In genomic region chr14:73753887-73754880, GRCh38 we compare ENCODE assay signal across 8 cellular contexts. TPM values are rescaled to one million over a fixed set of nuclear protein-coding genes. Genes with fewer than 3 reads are reported as not detected.
A peak's percentile ranks its signal among the peaks of the same experiment; 100 is the strongest.
DNase-seq lines count a peak whose midpoint lies in the region; ATAC-seq, FAIRE-seq and TF ChIP-seq lines count a peak whose summit lies in the region.

No MANE protein-coding gene starts in this region.

- H3K23ac ChIP-seq in IMR-90 (ENCODE audit: low read depth, low read length): peak overlapping the region; percentile 74

- H3K4me3 Mint-ChIP-seq in CD4-positive, alpha-beta memory T cell: peak overlapping the region; percentile 82 to 94 (median 85)
- peak overlapping the region; percentile 84 to 94 for H3K4me3 Mint-ChIP-seq in activated T-cell treated with anti-CD3 and anti-CD28 coated beads, Interleukin-2, amount 50 U/mL, for 72 hours

- peak overlapping the region; percentile 64 for H3K14ac ChIP-seq in IMR-90 (replicated peaks; ENCODE audit: low read depth, low read length)

- H2BK15ac ChIP-seq in IMR-90 (ENCODE audit: low read depth, low read length): no peak overlapping the region; the same call in 2 of the 3 replicates

- no peak for TF ChIP-seq CTCF in IMR-90 (conservative IDR thresholded peaks at IDR 0.05; ENCODE audit: low read depth, low read length)

- H3K27ac ChIP-seq in CD4-positive, alpha-beta memory T cell (ENCODE audit: low read depth, low read length): peak overlapping the region; percentile 98
- peak overlapping the region; percentile 53 for H3K27ac ChIP-seq in IMR-90 (ENCODE audit: insufficient read depth, low read length)
- peak overlapping the region; percentile 86 for H3K27ac ChIP-seq in rectal smooth muscle tissue (ENCODE audit: low read depth, low read length)

- no peaks in the 10 kb centered on the region for H3K27me3 ChIP-seq in CD4-positive, alpha-beta memory T cell (ENCODE audit: insufficient read depth, low read length)
- H3K27me3 ChIP-seq in IMR-90 (ENCODE audit: control insufficient read depth, insufficient read depth, low read length): no peaks in the 10 kb centered on the region
- no peaks in the 10 kb centered on the region for H3K27me3 ChIP-seq in rectal smooth muscle tissue (ENCODE audit: control insufficient read depth, insufficient read depth, low read length)

- no peaks in the 10 kb centered on the region for H3K36me3 ChIP-seq in CD4-positive, alpha-beta memory T cell (ENCODE audit: insufficient read depth, low read length)
- H3K36me3 ChIP-seq in IMR-90 (ENCODE audit: control insufficient read depth, insufficient read depth, low read length) (no peaks in the 10 kb centered on the region; the same call in 1 of the 2 replicates), rectal smooth muscle tissue (ENCODE audit: control insufficient read depth, insufficient read depth, low read length) (no peaks in the 10 kb centered on the region)

- H3K27ac Mint-ChIP-seq in CD4-positive, alpha-beta memory T cell: peak overlapping the region; percentile 92 to 99 (median 98)
- H3K27ac Mint-ChIP-seq in activated T-cell treated with anti-CD3 and anti-CD28 coated beads, Interleukin-2, amount 50 U/mL, for 72 hours: peak overlapping the region; percentile 62

- peaks cover 96% of the 10 kb centered on the region for H4K20me1 ChIP-seq in IMR-90 (ENCODE audit: insufficient read depth, low read length)

- peak overlapping the region; percentile 8; the same call in 1 of the 2 replicates for H3K56ac ChIP-seq in IMR-90 (ENCODE audit: extremely low read depth, insufficient read depth, low read length)

- peak overlapping the region; percentile 53 for H2AFZ ChIP-seq in IMR-90 (replicated peaks; ENCODE audit: low read length, poor library complexity)

- H3K79me1 ChIP-seq in IMR-90 (ENCODE audit: low read depth in 1 of 2, low read length in 2 of 2): peaks cover 25 to 99% of the 10 kb centered on the region in 2 experiments

- H3K4me1 ChIP-seq in CD4-positive, alpha-beta memory T cell (ENCODE audit: insufficient read depth, low read length): peaks cover 93% of the 10 kb centered on the region
- H3K4me1 ChIP-seq in IMR-90 (ENCODE audit: control insufficient read depth, insufficient read depth, low read length): peaks cover 70% of the 10 kb centered on the region
- peaks cover 83% of the 10 kb centered on the region for H3K4me1 ChIP-seq in rectal smooth muscle tissue (ENCODE audit: control insufficient read depth, insufficient read depth, low read length)

- peak in 2 of 5 donors; percentile 35 to 69 for DNase-seq in CD4-positive, alpha-beta memory T cell
- peak; percentile 56 for DNase-seq in GM19239 (ENCODE audit: insufficient read length, low spot score)
- no peak for DNase-seq in IMR-90
- DNase-seq in activated T-cell treated with anti-CD3 and anti-CD28 coated beads, Interleukin-2, amount 50 U/mL, for 72 hours: peak; percentile 75 to 85
- peak; percentile 79 for DNase-seq in germinal center (ENCODE audit: low spot score)
- no peak for DNase-seq in NCI-H345 (lab: John Stamatoyannopoulos, UW)
- DNase-seq in NCI-H2196 (lab: John Stamatoyannopoulos, UW; ENCODE audit: unreplicated experiment): no peak

- ATAC-seq in IMR-90 (ENCODE audit: low read depth): no peak
- peak; percentile 70 to 74 for ATAC-seq in activated T-cell treated with anti-CD3 and anti-CD28 coated beads, Interleukin-2, amount 50 U/mL, for 72 hours (replicated peaks in 1 of 2)

- no peaks in the 10 kb centered on the region for H3K27me3 Mint-ChIP-seq in CD4-positive, alpha-beta memory T cell
- H3K27me3 Mint-ChIP-seq in activated T-cell treated with anti-CD3 and anti-CD28 coated beads, Interleukin-2, amount 50 U/mL, for 72 hours (ENCODE audit: low read depth): no peaks in the 10 kb centered on the region

- H3K36me3 Mint-ChIP-seq in CD4-positive, alpha-beta memory T cell: peaks cover 0 to 18% of the 10 kb centered on the region in 2 donors
- peaks cover 2 to 4% of the 10 kb centered on the region in 2 donors for H3K36me3 Mint-ChIP-seq in activated T-cell treated with anti-CD3 and anti-CD28 coated beads, Interleukin-2, amount 50 U/mL, for 72 hours (ENCODE audit: insufficient read depth in 2 of 2)

- peak; percentile 96 for FAIRE-seq in GM19239 (lab: Jason Lieb, UNC)

- TF ChIP-seq POLR2A in IMR-90 (IDR thresholded peaks at IDR 0.05; ENCODE audit: low read depth, low read length): no peak

- H3K9me3 ChIP-seq in CD4-positive, alpha-beta memory T cell (ENCODE audit: control insufficient read depth in 1 of 2, low read length in 2 of 2): no peaks in the 10 kb centered on the region
- no peaks in the 10 kb centered on the region for H3K9me3 ChIP-seq in IMR-90 (ENCODE audit: control insufficient read depth, insufficient read depth, low read length)

- peak overlapping the region; percentile 54 for H2BK5ac ChIP-seq in IMR-90 (ENCODE audit: low read depth, low read length, poor library complexity, severe bottlenecking)

- BruUV-seq in IMR-90 (replicated peaks; lab: Mats Ljungman, UMichigan): no TSS peak

- peaks cover 75 to 96% (median 86%) of the 10 kb centered on the region in 4 donors for H3K4me1 Mint-ChIP-seq in CD4-positive, alpha-beta memory T cell
- peaks cover 92% of the 10 kb centered on the region for H3K4me1 Mint-ChIP-seq in activated T-cell treated with anti-CD3 and anti-CD28 coated beads, Interleukin-2, amount 50 U/mL, for 72 hours (ENCODE audit: low read depth)

- no peak for TF ChIP-seq RAD21 in IMR-90 (IDR thresholded peaks at IDR 0.05; ENCODE audit: low read length)

- peak overlapping the region; percentile 3 to 44; a peak in 2 of 4 replicates for H4K8ac ChIP-seq in IMR-90 (ENCODE audit: low read depth in 2 of 2, low read length in 2 of 2)

- dilution Hi-C loops in IMR-90 (cut with HindIII; ENCODE audit: low sequenced_read_pairs, unreplicated experiment): no loop called here

- peak overlapping the region; percentile 66 for H4K91ac ChIP-seq in IMR-90 (ENCODE audit: insufficient read depth, low read depth, low read length)

- H3K4me3 ChIP-seq in CD4-positive, alpha-beta memory T cell (ENCODE audit: low read length in 2 of 2): peak overlapping the region; percentile 43 to 53
- H3K4me3 ChIP-seq in IMR-90 (ENCODE audit: insufficient read depth, low read depth, low read length): no peak overlapping the region
- peak overlapping the region; percentile 50 for H3K4me3 ChIP-seq in rectal smooth muscle tissue (ENCODE audit: low read length)

- H4K5ac ChIP-seq in IMR-90 (ENCODE audit: low read depth, low read length): no peak overlapping the region

- peak overlapping the region; percentile 10 for H3K18ac ChIP-seq in IMR-90 (ENCODE audit: low read depth, low read length)

- intact Hi-C loops in CD4-positive, alpha-beta memory T cell (cut with micrococcal nuclease): loop anchor here (1.0 kb wide), 1 partner anchor 13 kb away; no protein-coding TSS in a partner anchor
- intact Hi-C loops in IMR-90 (cut with micrococcal nuclease): loop anchor here (5.0 kb wide), 3 partner anchors 33 to 98 kb away; partner anchors contain the start of gene PTGR2

- H3K9ac ChIP-seq in IMR-90 (ENCODE audit: low read depth, low read length) (peak overlapping the region; percentile 49), rectal smooth muscle tissue (ENCODE audit: low read length) (peak overlapping the region; percentile 2)

- 61% methylated on average over 6 of the region's 15 CpGs; no CpG with 5 or more reads in 1 of the 2 experiments for WGBS in IMR-90 (ENCODE audit: extremely low coverage in 2 of 2, insufficient read length in 1 of 2), 2 experiments

- H2BK120ac ChIP-seq in IMR-90 (ENCODE audit: low read depth, low read length): peak overlapping the region; percentile 59; the same call in 1 of the 2 replicates

- H2AK5ac ChIP-seq in IMR-90 (ENCODE audit: low read depth, low read length): peak overlapping the region; percentile 61

- H2BK20ac ChIP-seq in IMR-90 (ENCODE audit: low read depth, low read length): no peak overlapping the region

- H2AK9ac ChIP-seq in IMR-90 (replicated peaks; ENCODE audit: low read depth, low read length, poor library complexity): peak overlapping the region; percentile 43

- H3K9me3 Mint-ChIP-seq in CD4-positive, alpha-beta memory T cell: no peaks in the 10 kb centered on the region
- H3K9me3 Mint-ChIP-seq in activated T-cell treated with anti-CD3 and anti-CD28 coated beads, Interleukin-2, amount 50 U/mL, for 72 hours: no peaks in the 10 kb centered on the region

- in situ Hi-C loops in IMR-90 (cut with MboI; ENCODE audit: low sequenced_read_pairs): loop anchor here (5.0 kb wide), 1 partner anchor 73 kb away; no protein-coding TSS in a partner anchor

- CTCF ChIA-PET in CD4-positive, alpha-beta memory T cell (lab: Charles Lee; ENCODE audit: partially characterized antibody): interaction anchor here (0.6 to 10.2 kb wide), 12 partner anchors 11 to 1469 kb away, joined by 3 to 175 read pairs (median 12); no protein-coding TSS in a partner anchor
- CTCF ChIA-PET in IMR-90 (lab: Yijun Ruan, JAX): interaction anchor here (0.6 to 2.0 kb wide), 3 partner anchors 25 to 71 kb away, joined by 3 to 5 read pairs (median 4); no protein-coding TSS in a partner anchor

- POLR2A ChIA-PET in CD4-positive, alpha-beta memory T cell (lab: Charles Lee; ENCODE audit: partially characterized antibody): interaction anchor here (0.6 to 15.6 kb wide), 16 partner anchors 8 to 265 kb away, joined by 3 to 465 read pairs (median 4); partner anchors contain the start of genes BBOF1, COQ6, ENTPD5 and FAM161B
- POLR2A ChIA-PET in IMR-90 (lab: Charles Lee; ENCODE audit: unreplicated experiment): no interaction called here

- peaks cover 75% of the 10 kb centered on the region for H3K9me1 ChIP-seq in IMR-90 (ENCODE audit: insufficient read depth, low read length)

- H3K4ac ChIP-seq in IMR-90 (ENCODE audit: low read depth, low read length): peak overlapping the region; percentile 70

- peak overlapping the region; percentile 66 for H3K4me2 ChIP-seq in IMR-90 (ENCODE audit: low read depth, low read length)

TF ChIP-seq in IMR-90, 13 proteins besides CTCF, POLR2A, EP300 and RAD21:
- TF ChIP-seq RCOR1 (IDR thresholded peaks at IDR 0.05; ENCODE audit: insufficient replicate concordance, low read length): no peak

RNA-seq across cellular contexts. Expression of gene PNMA1, which starts 40.0 kb away (rescaled TPM):
- total RNA-seq in CD4-positive, alpha-beta memory T cell: 10 to 100 TPM; 53.3 to 59.3 TPM
- 10 to 100 TPM; 47.8 to 56.3 TPM for polyA plus RNA-seq in CD4-positive, alpha-beta memory T cell
- total RNA-seq in IMR-90 (2012; rRNA removed): 6.5 and 7.5 TPM in 2 replicates
- 21.0 and 28.2 TPM in 2 replicates for polyA plus RNA-seq in IMR-90 (2012; rRNA removed)
- 22.6 and 27.0 TPM in 2 replicates for polyA plus RNA-seq in IMR-90 (2012; cell fraction: cytosol; rRNA removed)
- 13.7 and 19.3 TPM in 2 replicates for polyA plus RNA-seq in IMR-90 (2012; cell fraction: nucleus; rRNA removed; ENCODE audit: low replicate concordance)
- 10 to 100 TPM; 38.1 to 47.5 TPM for total RNA-seq in activated T-cell treated with anti-CD3 and anti-CD28 coated beads, Interleukin-2, amount 50 U/mL, for 72 hours

Comparison
In these comparisons a context has a peak if more than half of its experiments do, and no peak if none do; other contexts are left out.
1. DNase-seq: peak in GM19239 (single experiment), activated T-cell treated with anti-CD3 and anti-CD28 coated beads, Interleukin-2, amount 50 U/mL, for 72 hours (2 of 2) and germinal center (single experiment); none in IMR-90 (single experiment), NCI-H345 (single experiment) and NCI-H2196 (single experiment).
2. Peak in every context shown above with its lines, with median percentiles within 50 percentile points of each other: H3K27ac ChIP-seq.